9 cellular contexts compared by ENCODE assay signal in genomic region chr10:624605-625334, GRCh38.
A peak's percentile ranks its signal among the peaks of the same experiment; 100 is the strongest.
DNase-seq lines count a peak whose midpoint lies in the region; FAIRE-seq and TF ChIP-seq lines count a peak whose summit lies in the region.
"Had no signal": no experiment of that assay in that cellular context is flagged by ENCODE, and none has a peak within 500 bp of the region (broad histone marks: within the 10 kb centered on the region; RNA-seq: fewer than 3 reads in every experiment).

No MANE protein-coding gene starts in this region.

- no peaks in the 10 kb centered on the region for H3K9me3 ChIP-seq in breast epithelium

- no peaks in the 10 kb centered on the region for H3K27me3 ChIP-seq in breast epithelium

- H3K36me3 ChIP-seq in breast epithelium: no peaks in the 10 kb centered on the region

- DNase-seq in A172 (ENCODE audit: low spot score): peak; percentile 83
- peak; percentile 56 to 96 (median 85) for DNase-seq in NCI-H1417 (lab: John Stamatoyannopoulos, UW)
- peak; percentile 63 to 70 for DNase-seq in breast epithelium (ENCODE audit: low spot score in 2 of 2)
- DNase-seq in stimulated activated naive CD4-positive, alpha-beta T cell treated with Interleukin-2 at 50 U/mL for 16 hours (lab: John Stamatoyannopoulos, UW): no peak
- no peak for DNase-seq in DMS 273 treated with DMSO at 0.1 percent for 48 hours (lab: John Stamatoyannopoulos, UW)
- DNase-seq in DMS 273 (lab: John Stamatoyannopoulos, UW; ENCODE audit: unreplicated experiment): no peak
- DNase-seq: DND-41 had no signal

- peak; percentile 56 for FAIRE-seq in islet of Langerhans (lab: Jason Lieb, UNC)

- no peak for TF ChIP-seq POLR2A in breast epithelium (IDR thresholded peaks at IDR 0.05)

- intact Hi-C loops in breast epithelium (cut with DNase I; ENCODE audit: low total_unique reads): no loop called here

- no peak for TF ChIP-seq CTCF in breast epithelium (IDR thresholded peaks at IDR 0.05)

- H3K4me3 ChIP-seq in breast epithelium (peak overlapping the region in 2 of 3 donors; percentile 29 to 59), skin epidermis (no peak overlapping the region)

- H3K27ac ChIP-seq in breast epithelium: peak overlapping the region; percentile 78 to 89
- H3K27ac ChIP-seq in skin epidermis: peak overlapping the region in 15 of 21 experiments; percentile 9 to 83 (median 69)

- H3K4me1 ChIP-seq in breast epithelium: peaks cover 5 to 10% of the 10 kb centered on the region in 2 donors

Comparison
In these comparisons a context has a peak if more than half of its experiments do, and no peak if none do; other contexts are left out.
1. DNase-seq: peak in A172 (single experiment), NCI-H1417 (3 of 3) and breast epithelium (2 of 2); none in stimulated activated naive CD4-positive, alpha-beta T cell treated with Interleukin-2 at 50 U/mL for 16 hours (single experiment), DMS 273 treated with DMSO at 0.1 percent for 48 hours (single experiment) and DMS 273 (single experiment).
2. H3K4me3 ChIP-seq: peak in breast epithelium (2 of 3); none in skin epidermis (0 of 7).